ENCODE assay signal across 2 cellular contexts in genomic region chr6:78746457-78746856, GRCh38.
A peak's percentile ranks its signal among the peaks of the same experiment; 100 is the strongest.
TF ChIP-seq lines count a peak whose summit lies in the region.

No MANE protein-coding gene starts in this region.

TF ChIP-seq in IMR-90, 13 proteins besides CTCF, POLR2A, EP300 and RAD21 (continued from another document):
- no peak for TF ChIP-seq USF2 (IDR thresholded peaks at IDR 0.05; ENCODE audit: low read depth, low read length)
- no peak for TF ChIP-seq MAZ (IDR thresholded peaks at IDR 0.05; ENCODE audit: borderline replicate concordance, low read depth, low read length)
- no peak for TF ChIP-seq SMC3 (IDR thresholded peaks at IDR 0.05; ENCODE audit: low read depth, low read length)
- TF ChIP-seq RCOR1 (IDR thresholded peaks at IDR 0.05; ENCODE audit: insufficient replicate concordance, low read length): no peak
- no peak for TF ChIP-seq ELK1 (IDR thresholded peaks at IDR 0.05; ENCODE audit: borderline replicate concordance, low read depth, low read length)
- TF ChIP-seq MXI1 (IDR thresholded peaks at IDR 0.05; ENCODE audit: borderline replicate concordance, low read depth, low read length): no peak
- TF ChIP-seq MAFK (IDR thresholded peaks at IDR 0.05; ENCODE audit: low read depth, low read length): peak; percentile 72
- TF ChIP-seq NFE2L2 (IDR thresholded peaks at IDR 0.05; ENCODE audit: low read depth, low read length): peak; percentile 90
- no peak for TF ChIP-seq CEBPB (IDR thresholded peaks at IDR 0.05; ENCODE audit: low read depth, low read length)

TF ChIP-seq in K562, 482 proteins besides CTCF, POLR2A, EP300 and RAD21 (continued from another document):
- TF ChIP-seq ZNF586 (CRISPR knock-in tag; conservative IDR thresholded peaks at IDR 0.05): no peak
- no peak for TF ChIP-seq ETS1 (conservative IDR thresholded peaks at IDR 0.05; ENCODE audit: control insufficient read depth, low read depth, low read length)
- TF ChIP-seq ZNF184 (CRISPR knock-in tag; IDR thresholded peaks at IDR 0.05): no peak
- TF ChIP-seq MAFG (tag; conservative IDR thresholded peaks at IDR 0.05): peak; percentile 74
- no peak for TF ChIP-seq PHF8 (IDR thresholded peaks at IDR 0.05; ENCODE audit: borderline replicate concordance, low read length)
- TF ChIP-seq ZNF224 (CRISPR knock-in tag; IDR thresholded peaks at IDR 0.05): no peak
- no peak for TF ChIP-seq RCOR1 (IDR thresholded peaks at IDR 0.05; ENCODE audit: borderline replicate concordance in 1 of 2, low read depth in 2 of 2, low read length in 2 of 2)
- no peak for TF ChIP-seq NR3C1 (CRISPR knock-in tag; IDR thresholded peaks at IDR 0.05)
- TF ChIP-seq TBL1XR1 (IDR thresholded peaks at IDR 0.05; ENCODE audit: low read length in 2 of 2): no peak
- TF ChIP-seq SRF (CRISPR knock-in tag; IDR thresholded peaks at IDR 0.05): no peak
- TF ChIP-seq C11orf30 (IDR thresholded peaks at IDR 0.05; ENCODE audit: low read depth): peak; percentile 17; the same call in 1 of the 2 replicates
- TF ChIP-seq SMARCC2 (IDR thresholded peaks at IDR 0.05; ENCODE audit: low read depth): no peak
- TF ChIP-seq NFRKB (IDR thresholded peaks at IDR 0.05; ENCODE audit: low read depth): no peak
- no peak for TF ChIP-seq TCFL5 (CRISPR knock-in tag; conservative IDR thresholded peaks at IDR 0.05)
- TF ChIP-seq CBFA2T3 (IDR thresholded peaks at IDR 0.05): no peak
- TF ChIP-seq NFE2L1 (tag; IDR thresholded peaks at IDR 0.05; ENCODE audit: borderline replicate concordance, low read depth): peak; percentile 38; the same call in 1 of the 2 replicates
- peak; percentile 66 for TF ChIP-seq MAFF (IDR thresholded peaks at IDR 0.05; ENCODE audit: low read length)
- TF ChIP-seq KLF1 (tag; IDR thresholded peaks at IDR 0.05): no peak
- no peak for TF ChIP-seq NR0B1 (IDR thresholded peaks at IDR 0.05; ENCODE audit: partially characterized antibody)
- TF ChIP-seq MCM3 (IDR thresholded peaks at IDR 0.05): no peak
- TF ChIP-seq NR2C1 (IDR thresholded peaks at IDR 0.05): no peak
- TF ChIP-seq NR2C1 (tag; IDR thresholded peaks at IDR 0.05): no peak
- no peak for TF ChIP-seq ZC3H11A (IDR thresholded peaks at IDR 0.05; ENCODE audit: low read depth, low read length)
- TF ChIP-seq ZNF316 (IDR thresholded peaks at IDR 0.05): peak; percentile 75
